Comparison of ENCODE assay signal across 8 cellular contexts in genomic region chr12:8032242-8033152, GRCh38. TPM values are rescaled to one million over a fixed set of nuclear protein-coding genes. Genes with fewer than 3 reads are reported as not detected.
DNase-seq lines count a peak whose midpoint lies in the region; ATAC-seq and TF ChIP-seq lines count a peak whose summit lies in the region.

Gene FOXJ2 (plus strand): TSS chr12:8032716. CDS start chr12:8039833, 7,117 bp downstream.

- H3K4me3 ChIP-seq in dorsolateral prefrontal cortex (peak within 1 kb of the TSS; percentile 69 to 100 (median 96)), lower leg skin (ENCODE audit: low read depth, poor library complexity, severe bottlenecking) (peak within 1 kb of the TSS; percentile 76)

- TF ChIP-seq CTCF in dorsolateral prefrontal cortex (IDR thresholded peaks at IDR 0.05 in 54 of 56, conservative IDR thresholded peaks at IDR 0.05 in 2 of 56; ENCODE audit: low read depth in 1 of 56, partially characterized antibody in 56 of 56): peak in 10 of 56 donors; percentile 2 to 24 (median 13)
- TF ChIP-seq CTCF in lower leg skin (IDR thresholded peaks at IDR 0.05): no peak

- DNase-seq in A172 (ENCODE audit: low spot score) (peak; percentile 5), NCI-H2171 (lab: John Stamatoyannopoulos, UW) (peak; percentile 100), dorsolateral prefrontal cortex (peak; percentile 45 to 86 (median 68)), lower leg skin (ENCODE audit: low spot score in 2 of 2) (peak; percentile 63 to 96)
- DNase-seq in activated CD4-positive, alpha-beta T cell treated with anti-CD3 and anti-CD28 coated beads, Interleukin-2, amount 50 U/mL, for 4 hours: peak; percentile 77
- DNase-seq in stimulated activated CD4-positive, alpha-beta T cell treated with anti-CD3 and anti-CD28 coated beads, Interleukin-4, amount 100 ng/mL, for 4 hours: peak; percentile 75 to 82

- intact Hi-C loops in dorsolateral prefrontal cortex (cut with DNase I) (loop anchor here in 1 of 2 donors (2.0 to 10.0 kb wide), 2 partner anchors 50 to 362 kb away; partner anchors contain the start of gene NECAP1), lower leg skin (cut with DNase I; ENCODE audit: low total_unique reads) (no loop called here)

- no peaks in the 10 kb centered on the region for H3K27me3 ChIP-seq in dorsolateral prefrontal cortex

- 0% methylated on average over 36 to 38 of the region's 93 CpGs for WGBS in lower leg skin, 2 donors

- TF ChIP-seq POLR2A in lower leg skin (IDR thresholded peaks at IDR 0.05): no peak

- peak within 1 kb of the TSS; percentile 58 to 98 (median 93) for H3K27ac ChIP-seq in dorsolateral prefrontal cortex

- peak; percentile 78 for ATAC-seq in GM18511 (IDR thresholded peaks at IDR 0.05; ENCODE audit: unreplicated experiment)
- ATAC-seq in HG03025 (IDR thresholded peaks at IDR 0.05; ENCODE audit: low FRiP score, unreplicated experiment): peak; percentile 65

RNA-seq across cellular contexts. Expression of gene FOXJ2, which starts in this region (rescaled TPM):
- 3.9 and 4.5 TPM in 2 replicates for total RNA-seq in A172 (2014; rRNA removed; shearing (Covaris generic))
- total RNA-seq in dorsolateral prefrontal cortex (10 to 100 TPM; 13.4 to 28.9 (median 16.8) TPM), lower leg skin (10 to 100 TPM; 19.4 to 27.2 (median 23.5) TPM)

Comparison
In these comparisons a context has a peak if more than half of its experiments do, and no peak if none do; other contexts are left out.
1. Peak in every context shown above with its lines: DNase-seq, ATAC-seq, H3K4me3 ChIP-seq and H3K27ac ChIP-seq.
2. DNase-seq: peak in every context shown above with its lines; median percentile 100 in NCI-H2171; 80 in lower leg skin; 78 in stimulated activated CD4-positive, alpha-beta T cell treated with anti-CD3 and anti-CD28 coated beads, Interleukin-4, amount 100 ng/mL, for 4 hours; 77 in activated CD4-positive, alpha-beta T cell treated with anti-CD3 and anti-CD28 coated beads, Interleukin-2, amount 50 U/mL, for 4 hours; 68 in dorsolateral prefrontal cortex; 5 in A172.